8 cellular contexts compared by ENCODE assay signal in genomic region chr17:76735586-76736348, GRCh38. TPM values are rescaled to one million over a fixed set of nuclear protein-coding genes. Genes with fewer than 3 reads are reported as not detected.
DNase-seq lines count a peak whose midpoint lies in the region; ATAC-seq, FAIRE-seq and TF ChIP-seq lines count a peak whose summit lies in the region.

No MANE protein-coding gene starts in this region.

- peak overlapping the region; percentile 100 for H3K27ac ChIP-seq in C4-2B

- H3K4me1 ChIP-seq in Loucy (ENCODE audit: insufficient read depth, low read length, poor library complexity, severe bottlenecking), result peaks cover 65% of the 10 kb centered on the region

- peak overlapping the region; percentile 100 for H3K9ac ChIP-seq in Loucy (ENCODE audit: low read depth, low read length, poor library complexity, severe bottlenecking)

- H3K4me1 Mint-ChIP-seq in chondrocyte (ENCODE audit: low read depth), result peaks cover 58% of the 10 kb centered on the region
- H3K4me1 Mint-ChIP-seq in naive thymus-derived CD8-positive, alpha-beta T cell, result peaks cover 34 to 73% (median 63%) of the 10 kb centered on the region in 4 donors

- no peak for FAIRE-seq in RCC 7860 (lab: Jason Lieb, UNC)

- TF ChIP-seq CTCF in C4-2B (conservative IDR thresholded peaks at IDR 0.05) (no peak), Loucy (conservative IDR thresholded peaks at IDR 0.05; ENCODE audit: low read length) (no peak), chondrocyte (IDR thresholded peaks at IDR 0.05) (no peak)

- no peak for ATAC-seq in naive thymus-derived CD8-positive, alpha-beta T cell
- no peak for ATAC-seq in HG02870 (IDR thresholded peaks at IDR 0.05; ENCODE audit: unreplicated experiment)
- no peak for ATAC-seq in GM19452 (IDR thresholded peaks at IDR 0.05; ENCODE audit: unreplicated experiment)
- no peak for ATAC-seq in HG03378 (IDR thresholded peaks at IDR 0.05; ENCODE audit: unreplicated experiment)

- H3K4me2 ChIP-seq in Loucy (ENCODE audit: low read depth, low read length, poor library complexity, severe bottlenecking), result peak overlapping the region; percentile 93

- DNase-seq in chondrocyte (ENCODE audit: low spot score), result no peak
- no peak for DNase-seq in naive thymus-derived CD8-positive, alpha-beta T cell
- DNase-seq in RCC 7860 (ENCODE audit: low spot score), result no peak

- no peaks in the 10 kb centered on the region for H3K9me3 ChIP-seq in Loucy (ENCODE audit: insufficient read depth, low read depth, low read length)

- H3K9me2 ChIP-seq in Loucy (replicated peaks; ENCODE audit: low read depth, low read length), result no peaks in the 10 kb centered on the region

- peaks cover 49% of the 10 kb centered on the region for H3K36me3 ChIP-seq in Loucy (ENCODE audit: insufficient read depth, low read length)

- POLR2A ChIA-PET in naive thymus-derived CD8-positive, alpha-beta T cell (lab: Charles Lee), result interaction anchor here (0.6 to 7.2 kb wide), 15 partner anchors 10 to 1395 kb away, joined by 3 to 184 read pairs (median 5); partner anchors contain the start of genes JMJD6, METTL23 and WBP2

- peaks cover 68% of the 10 kb centered on the region for H4K20me1 ChIP-seq in Loucy (ENCODE audit: insufficient read depth, low read length, poor library complexity, severe bottlenecking)

- peaks cover 28% of the 10 kb centered on the region for H3K36me3 Mint-ChIP-seq in chondrocyte (ENCODE audit: low read depth)
- H3K36me3 Mint-ChIP-seq in naive thymus-derived CD8-positive, alpha-beta T cell, result peaks cover 21 to 55% (median 32%) of the 10 kb centered on the region in 3 donors

- H3K4me3 ChIP-seq in Loucy (ENCODE audit: low read length, poor library complexity, severe bottlenecking), result peak overlapping the region; percentile 99

- no peaks in the 10 kb centered on the region for H3K27me3 Mint-ChIP-seq in chondrocyte (ENCODE audit: low read depth)
- H3K27me3 Mint-ChIP-seq in naive thymus-derived CD8-positive, alpha-beta T cell, result no peaks in the 10 kb centered on the region

- peak overlapping the region; percentile 95 for H3K27ac Mint-ChIP-seq in chondrocyte (ENCODE audit: unreplicated experiment)
- H3K27ac Mint-ChIP-seq in naive thymus-derived CD8-positive, alpha-beta T cell, result peak overlapping the region; percentile 85 to 99 (median 97)

- no peaks in the 10 kb centered on the region for H3K9me3 Mint-ChIP-seq in chondrocyte (ENCODE audit: low read depth)
- no peaks in the 10 kb centered on the region for H3K9me3 Mint-ChIP-seq in naive thymus-derived CD8-positive, alpha-beta T cell

- peak overlapping the region; percentile 95 for H3K4me3 Mint-ChIP-seq in chondrocyte (ENCODE audit: unreplicated experiment)
- H3K4me3 Mint-ChIP-seq in naive thymus-derived CD8-positive, alpha-beta T cell, result peak overlapping the region; percentile 90 to 98 (median 94)

- peaks cover 89% of the 10 kb centered on the region for H3K79me2 ChIP-seq in Loucy (ENCODE audit: insufficient read depth, low read length)

- H3K27me3 ChIP-seq in Loucy (ENCODE audit: insufficient read depth, low read length, poor library complexity, severe bottlenecking), result peaks cover 19% of the 10 kb centered on the region

- no peak overlapping the region for H2AFZ ChIP-seq in Loucy (ENCODE audit: low read length)

- H3F3A ChIP-seq in Loucy (ENCODE audit: low read depth), result peaks cover 11% of the 10 kb centered on the region

RNA-seq across cellular contexts. Expression of gene SRSF2, which starts 1.4 kb away (rescaled TPM):
- total RNA-seq in chondrocyte, result 94.4 to 183 TPM (median 95.2 TPM) in 3 replicates
- 100 to 1,000 TPM; 358 to 377 TPM for total RNA-seq in naive thymus-derived CD8-positive, alpha-beta T cell
- polyA plus RNA-seq in naive thymus-derived CD8-positive, alpha-beta T cell, result 100 to 1,000 TPM; 101 to 106 (median 105) TPM

RNA-seq across cellular contexts. Expression of gene MFSD11, which starts 2.2 kb away (rescaled TPM):
- total RNA-seq in chondrocyte, result 30.3 to 33.6 TPM (median 31.1 TPM) in 3 replicates
- total RNA-seq in naive thymus-derived CD8-positive, alpha-beta T cell, result 10 to 100 TPM; 28.2 to 30.4 TPM
- polyA plus RNA-seq in naive thymus-derived CD8-positive, alpha-beta T cell, result 10 to 100 TPM; 18.1 to 23.6 (median 18.9) TPM

RNA-seq across cellular contexts. Expression of gene METTL23, which starts 9.1 kb away (rescaled TPM):
- 24.3 to 28.4 TPM (median 27.0 TPM) in 3 replicates for total RNA-seq in chondrocyte
- 10 to 100 TPM; 86.2 to 86.9 TPM for total RNA-seq in naive thymus-derived CD8-positive, alpha-beta T cell
- 100 to 1,000 TPM; 140 to 154 (median 146) TPM for polyA plus RNA-seq in naive thymus-derived CD8-positive, alpha-beta T cell

RNA-seq across cellular contexts. Expression of gene JMJD6, which starts 9.4 kb away (rescaled TPM):
- total RNA-seq in chondrocyte, result 22.4 to 27.2 TPM (median 25.0 TPM) in 3 replicates
- total RNA-seq in naive thymus-derived CD8-positive, alpha-beta T cell, result 10 to 100 TPM; 36.6 to 37.8 TPM
- polyA plus RNA-seq in naive thymus-derived CD8-positive, alpha-beta T cell, result 10 to 100 TPM; 10.2 to 34.2 (median 14.4) TPM

RNA-seq across cellular contexts. Expression of gene MXRA7, which starts 25.0 kb away (rescaled TPM):
- 141 to 200 TPM (median 197 TPM) in 3 replicates for total RNA-seq in chondrocyte
- total RNA-seq in naive thymus-derived CD8-positive, alpha-beta T cell, result 10 to 100 TPM; 13.9 to 16.3 TPM
- 10 to 100 TPM in 1 of 3 donors, 1 to 10 TPM in 2; 2.2 to 25.3 (median 5.4) TPM for polyA plus RNA-seq in naive thymus-derived CD8-positive, alpha-beta T cell
